17 cellular contexts compared by ENCODE assay signal in the genomic region with DNA sequence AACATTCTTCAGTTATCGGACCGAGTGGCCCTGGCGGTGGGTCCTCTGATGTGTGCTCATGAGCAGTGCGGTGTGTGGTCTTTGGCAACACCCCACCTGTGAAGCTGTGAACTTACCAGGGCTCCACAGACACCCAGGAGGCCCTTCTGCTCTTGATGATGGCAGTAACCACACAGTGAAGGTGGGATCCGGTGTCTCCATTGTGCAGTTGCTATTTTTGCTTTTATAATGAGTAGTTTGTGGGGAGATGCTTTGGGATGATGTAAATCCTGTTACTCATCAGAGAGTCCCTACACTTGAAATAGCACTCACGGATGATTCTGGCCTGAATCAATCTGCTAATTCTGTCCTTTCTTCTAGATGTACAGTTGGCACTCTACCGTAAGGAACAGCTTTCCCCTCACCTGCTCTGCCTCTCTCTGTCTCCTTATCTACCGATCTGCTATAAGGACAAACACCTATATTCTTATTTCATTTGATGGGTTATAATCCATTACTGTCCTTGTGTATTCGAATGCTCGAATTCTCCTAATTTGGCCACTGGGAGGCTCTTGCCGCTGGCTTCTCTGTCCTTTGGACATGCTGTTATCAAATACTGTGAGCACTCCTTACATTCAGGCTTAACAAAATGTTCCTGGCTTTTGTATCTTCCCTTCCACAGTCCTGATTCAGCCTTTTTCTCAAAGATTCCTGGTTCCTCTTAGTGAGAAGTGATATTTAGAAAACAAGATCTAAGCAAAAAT. TPM values are rescaled to one million over a fixed set of nuclear protein-coding genes. Genes with fewer than 3 reads are reported as not detected.
DNase-seq lines count a peak whose midpoint lies in the region; ATAC-seq and TF ChIP-seq lines count a peak whose summit lies in the region.
"Had no signal": no experiment of that assay in that cellular context is flagged by ENCODE, and none has a peak within 500 bp of the region (broad histone marks: within the 10 kb centered on the region; RNA-seq: fewer than 3 reads in every experiment).

No MANE protein-coding gene starts in this region.

- H4K20me1 ChIP-seq in hepatocyte (ENCODE audit: insufficient read depth, poor library complexity, severe bottlenecking), result no peaks in the 10 kb centered on the region

- H3K27me3 ChIP-seq in right lobe of liver (no peaks in the 10 kb centered on the region), hepatocyte (no peaks in the 10 kb centered on the region)
- H3K27me3 ChIP-seq: ovary had no signal

- POLR2A ChIA-PET in activated CD8-positive, alpha-beta T cell treated with anti-CD3 and anti-CD28 coated beads, Interleukin-2, amount 10 ng/mL, durations not matched to agents 7 days and 5 days (lab: Charles Lee), result no interaction called here

- no peak overlapping the region for H3K4me2 ChIP-seq in hepatocyte

- H3K9me3 Mint-ChIP-seq in activated CD8-positive, alpha-beta T cell treated with anti-CD3 and anti-CD28 coated beads, Interleukin-2, amount 10 ng/mL, durations not matched to agents 7 days and 5 days (ENCODE audit: insufficient read depth), result no peaks in the 10 kb centered on the region

- 88% methylated on average over 11 of the region's 11 CpGs for WGBS in right lobe of liver (ENCODE audit: insufficient coverage, low coverage, low lambda C conversion rate, missing lambda C conversion rate)
- WGBS in hepatocyte (ENCODE audit: low lambda C conversion rate, missing lambda C conversion rate), result 85% methylated on average over 11 of the region's 11 CpGs

- H3K4me3 ChIP-seq in AG09309 (ENCODE audit: control insufficient read depth, low read depth, low read length), result peak overlapping the region; percentile 19
- no peak overlapping the region for H3K4me3 ChIP-seq in astrocyte of the spinal cord (ENCODE audit: low read depth, low read length)
- H3K4me3 ChIP-seq in right lobe of liver, result no peak overlapping the region
- H3K4me3 ChIP-seq in hepatocyte, result no peak overlapping the region
- H3K4me3 ChIP-seq: ovary had no signal

- in situ Hi-C loops in astrocyte of the spinal cord (cut with HindIII; ENCODE audit: low sequenced_read_pairs), result no loop called here

- CTCF ChIA-PET in activated CD8-positive, alpha-beta T cell treated with anti-CD3 and anti-CD28 coated beads, Interleukin-2, amount 10 ng/mL, durations not matched to agents 7 days and 5 days (lab: Charles Lee), result no interaction called here

- H3K4me1 Mint-ChIP-seq in activated CD8-positive, alpha-beta T cell treated with anti-CD3 and anti-CD28 coated beads, Interleukin-2, amount 10 ng/mL, durations not matched to agents 7 days and 5 days (ENCODE audit: low read depth), result no peaks in the 10 kb centered on the region
- H3K4me1 Mint-ChIP-seq: activated B cell treated with CpG ODN at 0.5 μM for 24 hours had no signal

- H3K9me3 ChIP-seq in right lobe of liver, result no peaks in the 10 kb centered on the region
- no peaks in the 10 kb centered on the region for H3K9me3 ChIP-seq in hepatocyte (ENCODE audit: low read depth)

- no peak overlapping the region for H2AFZ ChIP-seq in hepatocyte

- peak in 3 of 4 donors; percentile 30 to 58 (median 55) for ATAC-seq in right lobe of liver
- no peak for ATAC-seq in activated CD8-positive, alpha-beta T cell treated with anti-CD3 and anti-CD28 coated beads, Interleukin-2, amount 10 ng/mL, durations not matched to agents 7 days and 5 days
- ATAC-seq: left ventricle myocardium superior had no signal

- no peak for TF ChIP-seq POLR2A in right lobe of liver (IDR thresholded peaks at IDR 0.05)

- H3K27ac Mint-ChIP-seq in activated CD8-positive, alpha-beta T cell treated with anti-CD3 and anti-CD28 coated beads, Interleukin-2, amount 10 ng/mL, durations not matched to agents 7 days and 5 days, result no peak overlapping the region
- H3K27ac Mint-ChIP-seq: activated B cell treated with CpG ODN at 0.5 μM for 24 hours had no signal

- H3K27me3 Mint-ChIP-seq in activated CD8-positive, alpha-beta T cell treated with anti-CD3 and anti-CD28 coated beads, Interleukin-2, amount 10 ng/mL, durations not matched to agents 7 days and 5 days (ENCODE audit: low read depth), result no peaks in the 10 kb centered on the region
- H3K27me3 Mint-ChIP-seq: activated B cell treated with CpG ODN at 0.5 μM for 24 hours had no signal

- DNase-seq in AG09309 (ENCODE audit: low read depth) (peak; percentile 84), HK-2 (ENCODE audit: unreplicated experiment) (peak; percentile 18), astrocyte of the spinal cord (ENCODE audit: low read depth, low spot score) (peak; percentile 95), right lobe of liver (no peak), activated gamma-delta T cell treated with Interleukin-2 at 50 U/mL for 16 hours (no peak), hepatocyte (ENCODE audit: low spot score) (no peak), DMS 273 treated with DMSO at 0.1 percent for 48 hours (lab: John Stamatoyannopoulos, UW) (no peak)
- no peak for DNase-seq in activated CD8-positive, alpha-beta T cell treated with anti-CD3 and anti-CD28 coated beads, Interleukin-2, amount 10 ng/mL, durations not matched to agents 7 days and 5 days
- DNase-seq: activated B cell treated with CpG ODN at 0.5 μM for 24 hours; activated T-cell treated with anti-CD3 and anti-CD28 coated beads, Interleukin-2, amount 50 U/mL, for 48 hours; Calu3; central memory CD4-positive, alpha-beta T cell; foreskin melanocyte; left ventricle myocardium superior; NCI-H2171; ovary; stimulated activated CD4-positive, alpha-beta T cell treated with anti-CD3 and anti-CD28 coated beads, Interleukin-4, amount 100 ng/mL, for 4 hours had no signal

- H3K79me2 ChIP-seq in hepatocyte, result no peaks in the 10 kb centered on the region

- no peaks in the 10 kb centered on the region for H3K9me2 ChIP-seq in hepatocyte (replicated peaks; ENCODE audit: insufficient read depth)

- H3K27ac ChIP-seq in right lobe of liver (no peak overlapping the region), hepatocyte (no peak overlapping the region)
- H3K27ac ChIP-seq: ovary had no signal

- intact Hi-C loops in right lobe of liver (cut with DNase I), result no loop called here

- H3K36me3 Mint-ChIP-seq in activated CD8-positive, alpha-beta T cell treated with anti-CD3 and anti-CD28 coated beads, Interleukin-2, amount 10 ng/mL, durations not matched to agents 7 days and 5 days (ENCODE audit: low read depth), result peaks cover 24% of the 10 kb centered on the region

- H3K4me3 Mint-ChIP-seq in activated CD8-positive, alpha-beta T cell treated with anti-CD3 and anti-CD28 coated beads, Interleukin-2, amount 10 ng/mL, durations not matched to agents 7 days and 5 days, result no peak overlapping the region
- H3K4me3 Mint-ChIP-seq: activated B cell treated with CpG ODN at 0.5 μM for 24 hours had no signal

- H3K36me3 ChIP-seq in right lobe of liver, result peaks cover 0 to 10% (median 0%) of the 10 kb centered on the region in 4 donors
- H3K36me3 ChIP-seq in hepatocyte (replicated peaks; ENCODE audit: insufficient read depth, low read depth), result no peaks in the 10 kb centered on the region
- H3K36me3 ChIP-seq: ovary had no signal

- H3K4me1 ChIP-seq in right lobe of liver, result no peaks in the 10 kb centered on the region
- H3K4me1 ChIP-seq in hepatocyte (ENCODE audit: insufficient read depth), result no peaks in the 10 kb centered on the region

- TF ChIP-seq CTCF in AG09309 (IDR thresholded peaks at IDR 0.05; ENCODE audit: control insufficient read depth, insufficient read depth, low read depth, low read length, missing control alignments), result peak; percentile 32
- peak; percentile 42 for TF ChIP-seq CTCF in astrocyte of the spinal cord (IDR thresholded peaks at IDR 0.05; ENCODE audit: low read depth, low read length)
- peak; percentile 5 to 23 (median 16) for TF ChIP-seq CTCF in right lobe of liver (IDR thresholded peaks at IDR 0.05)
- TF ChIP-seq CTCF in hepatocyte (IDR thresholded peaks at IDR 0.05; ENCODE audit: poor library complexity), result no peak

RNA-seq across cellular contexts. Expression of gene ATPSCKMT, which starts 20.2 kb away (rescaled TPM):
- total RNA-seq in right lobe of liver (10 to 100 TPM in 5 of 6 experiments, 1 to 10 TPM in 1; 7.5 to 16.0 (median 14.1) TPM), hepatocyte (32.3 and 33.8 TPM in 2 replicates)
- 10.3 and 12.3 TPM in 2 replicates for polyA plus RNA-seq in hepatocyte
- total RNA-seq in activated CD8-positive, alpha-beta T cell treated with anti-CD3 and anti-CD28 coated beads, Interleukin-2, amount 10 ng/mL, durations not matched to agents 7 days and 5 days, result 10 to 100 TPM; 18.1 to 21.1 TPM

RNA-seq across cellular contexts. Expression of gene CCT5, which starts 20.6 kb away (rescaled TPM):
- total RNA-seq in right lobe of liver, result 100 to 1,000 TPM in 2 of 6 experiments, 10 to 100 TPM in 4; 39.7 to 124 (median 74.8) TPM
- total RNA-seq in hepatocyte, result 282 and 288 TPM in 2 replicates
- polyA plus RNA-seq in hepatocyte, result 182 and 203 TPM in 2 replicates
- 100 to 1,000 TPM; 319 to 322 TPM for total RNA-seq in activated CD8-positive, alpha-beta T cell treated with anti-CD3 and anti-CD28 coated beads, Interleukin-2, amount 10 ng/mL, durations not matched to agents 7 days and 5 days

Comparison
In these comparisons a context has a peak if more than half of its experiments do, and no peak if none do; other contexts are left out.
1. DNase-seq: peak in AG09309 (single experiment), HK-2 (single experiment) and astrocyte of the spinal cord (single experiment); none in right lobe of liver (0 of 3), activated gamma-delta T cell treated with Interleukin-2 at 50 U/mL for 16 hours (single experiment), hepatocyte (single experiment), activated CD8-positive, alpha-beta T cell treated with anti-CD3 and anti-CD28 coated beads, Interleukin-2, amount 10 ng/mL, durations not matched to agents 7 days and 5 days (single experiment) and DMS 273 treated with DMSO at 0.1 percent for 48 hours (single experiment).